ENCODE assay signal across 26 cellular contexts in genomic region chr18:11957636-11958035, GRCh38.
"Had no signal": no experiment of that assay in that cellular context is flagged by ENCODE, and none has a peak within 500 bp of the region (broad histone marks: within the 10 kb centered on the region; RNA-seq: fewer than 3 reads in every experiment).

No MANE protein-coding gene starts in this region.

- H3K27me3 Mint-ChIP-seq: activated T-cell treated with anti-CD3 and anti-CD28 coated beads, Interleukin-2, amount 50 U/mL, for 24 hours had no signal

- H3K27ac Mint-ChIP-seq: activated CD4-positive, alpha-beta memory T cell treated with anti-CD3 and anti-CD28 coated beads, Interleukin-2, amount 10 ng/mL, durations not matched to agents 7 days and 5 days; activated CD4-positive, alpha-beta T cell treated with anti-CD3 and anti-CD28 coated beads, Interleukin-2, amount 10 ng/mL, durations not matched to agents 7 days and 5 days; activated T-cell treated with anti-CD3 and anti-CD28 coated beads, Interleukin-2, amount 50 U/mL, for 24 hours; mesothelial cell of epicardium; WTC11 had no signal

- H3K9me3 ChIP-seq: uterus had no signal

- H3K4me1 ChIP-seq: uterus had no signal

- H3K27ac ChIP-seq: brain microvascular endothelial cell, esophagus muscularis mucosa, foreskin keratinocyte, sigmoid colon, uterus had no signal

- H3K4me3 Mint-ChIP-seq: activated CD4-positive, alpha-beta memory T cell treated with anti-CD3 and anti-CD28 coated beads, Interleukin-2, amount 10 ng/mL, durations not matched to agents 7 days and 5 days; activated CD4-positive, alpha-beta T cell treated with anti-CD3 and anti-CD28 coated beads, Interleukin-2, amount 10 ng/mL, durations not matched to agents 7 days and 5 days; activated T-cell treated with anti-CD3 and anti-CD28 coated beads, Interleukin-2, amount 50 U/mL, for 24 hours; mesothelial cell of epicardium; naive B cell; neural crest cell; WTC11 had no signal

- H3K4me1 Mint-ChIP-seq: naive B cell had no signal

- H3K9me3 Mint-ChIP-seq: neural crest cell had no signal

- H3K27me3 ChIP-seq: brain microvascular endothelial cell, esophagus muscularis mucosa, foreskin keratinocyte, sigmoid colon, uterus had no signal

- H3K36me3 ChIP-seq: brain microvascular endothelial cell, esophagus muscularis mucosa, sigmoid colon, uterus had no signal

- DNase-seq: activated CD4-positive, alpha-beta memory T cell treated with anti-CD3 and anti-CD28 coated beads, Interleukin-2, amount 10 ng/mL, durations not matched to agents 7 days and 5 days; activated CD4-positive, alpha-beta T cell treated with anti-CD3 and anti-CD28 coated beads for 1 hour; activated CD4-positive, alpha-beta T cell treated with anti-CD3 and anti-CD28 coated beads, Interleukin-2, amount 10 ng/mL, durations not matched to agents 7 days and 5 days; activated CD8-positive, alpha-beta memory T cell treated with anti-CD3 and anti-CD28 coated beads, Interleukin-2, amount 50 U/mL, for 48 hours; activated gamma-delta T cell; activated naive CD4-positive, alpha-beta T cell treated with anti-CD3 and anti-CD28 coated beads, Interleukin-2, amount 50 U/mL, for 16 hours; activated T-cell treated with anti-CD3 and anti-CD28 coated beads, Interleukin-2, amount 50 U/mL, for 24 hours; amniotic stem cell; brain microvascular endothelial cell; caudate nucleus; foreskin keratinocyte; islet precursor cell; left colon; mammary epithelial cell; naive B cell; occipital lobe; sigmoid colon; small intestine; stimulated activated naive CD4-positive, alpha-beta T cell treated with Interleukin-2 at 50 U/mL for 16 hours; T-helper 2 cell; trophoblast cell; uterus had no signal

- H3K4me3 ChIP-seq: esophagus muscularis mucosa, sigmoid colon, uterus had no signal
